8 cellular contexts compared by ENCODE assay signal in the genomic region with DNA sequence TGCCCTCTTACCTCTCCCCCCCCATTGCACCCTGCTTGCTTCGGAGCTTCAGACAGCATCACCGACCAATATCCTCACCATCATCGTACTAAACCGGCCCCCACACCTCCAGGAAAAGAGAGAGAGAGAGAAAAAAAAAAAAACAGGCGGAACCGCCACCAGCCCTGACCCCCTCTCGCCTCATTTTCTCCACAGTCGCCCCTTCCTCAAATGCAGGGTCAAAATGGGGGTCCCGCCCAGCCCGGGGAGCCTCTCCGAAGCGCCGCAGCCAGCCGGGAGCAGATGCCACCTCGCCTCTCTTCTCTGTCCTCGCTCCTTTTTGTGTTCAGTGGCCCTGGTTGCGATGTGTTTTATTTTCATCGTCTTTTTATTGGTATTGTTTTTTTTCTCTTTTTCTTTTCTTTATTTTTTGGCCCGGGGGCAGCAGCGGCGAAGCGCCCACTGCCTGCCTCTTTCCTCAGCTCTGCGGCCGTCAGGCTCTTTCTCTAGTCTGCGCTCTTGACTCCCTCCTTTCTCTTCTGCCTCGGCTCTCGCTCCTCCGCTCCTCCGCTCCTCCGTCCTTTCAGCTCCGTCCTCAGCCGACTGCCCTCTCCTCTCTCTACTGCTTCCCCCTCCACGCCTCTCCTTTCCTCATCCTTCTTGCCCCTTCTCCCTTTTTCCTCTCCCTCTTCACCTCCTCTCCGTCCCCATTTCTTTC. TPM values are rescaled to one million over a fixed set of nuclear protein-coding genes. Genes with fewer than 3 reads are reported as not detected.
DNase-seq lines count a peak whose midpoint lies in the region; ATAC-seq lines count a peak whose summit lies in the region.

No MANE protein-coding gene starts in this region.

- peaks cover 18% of the 10 kb centered on the region for H3K4me1 Mint-ChIP-seq in dendritic cell treated with granulocyte-macrophage colony-stimulating factor and Interleukin-4, amounts not matched to agents 40 ng/mL and 50 ng/mL, for 4 days (ENCODE audit: low read depth)

- intact Hi-C loops in dendritic cell treated with granulocyte-macrophage colony-stimulating factor and Interleukin-4, amounts not matched to agents 40 ng/mL and 50 ng/mL, for 4 days (cut with micrococcal nuclease): no loop called here

- H3K4me3 Mint-ChIP-seq in dendritic cell treated with granulocyte-macrophage colony-stimulating factor and Interleukin-4, amounts not matched to agents 40 ng/mL and 50 ng/mL, for 4 days: peak overlapping the region; percentile 76

- H3K9me3 Mint-ChIP-seq in dendritic cell treated with granulocyte-macrophage colony-stimulating factor and Interleukin-4, amounts not matched to agents 40 ng/mL and 50 ng/mL, for 4 days: no peaks in the 10 kb centered on the region

- H3K27me3 Mint-ChIP-seq in dendritic cell treated with granulocyte-macrophage colony-stimulating factor and Interleukin-4, amounts not matched to agents 40 ng/mL and 50 ng/mL, for 4 days: peaks cover 27% of the 10 kb centered on the region

- peak; percentile 5 for DNase-seq in NCI-H2196 treated with DMSO at 0.1 percent for 48 hours (lab: John Stamatoyannopoulos, UW; ENCODE audit: unreplicated experiment)
- DNase-seq in NCI-H2196 (lab: John Stamatoyannopoulos, UW; ENCODE audit: unreplicated experiment): no peak
- DNase-seq in NOMO-1 treated with DMSO at 0.1 percent for 48 hours (lab: John Stamatoyannopoulos, UW; ENCODE audit: unreplicated experiment): peak; percentile 24
- DNase-seq in myocyte (ENCODE audit: low read depth): peak; percentile 23
- no peak for DNase-seq in GM19238 (ENCODE audit: insufficient read length, low spot score)
- no peak for DNase-seq in activated effector memory CD4-positive, alpha-beta T cell treated with Interleukin-2 at 50 U/mL for 16 hours

- ATAC-seq in HG03139 (IDR thresholded peaks at IDR 0.05; ENCODE audit: unreplicated experiment): no peak

- H3K36me3 Mint-ChIP-seq in dendritic cell treated with granulocyte-macrophage colony-stimulating factor and Interleukin-4, amounts not matched to agents 40 ng/mL and 50 ng/mL, for 4 days (ENCODE audit: low read depth): no peaks in the 10 kb centered on the region

- H3K27ac Mint-ChIP-seq in dendritic cell treated with granulocyte-macrophage colony-stimulating factor and Interleukin-4, amounts not matched to agents 40 ng/mL and 50 ng/mL, for 4 days: no peak overlapping the region

RNA-seq across cellular contexts. Expression of gene DEDD2, which starts 41.4 kb away (rescaled TPM):
- 26.3 and 34.5 TPM in 2 replicates for total RNA-seq in myocyte
- 20.1 TPM for polyA plus RNA-seq in myocyte (2012)

RNA-seq across cellular contexts. Expression of gene POU2F2, which starts 43.9 kb away (rescaled TPM):
- total RNA-seq in myocyte: 0.03 TPM in 1 of 2 replicates, not detected in the other
- 0.18 TPM for polyA plus RNA-seq in myocyte (2012)

RNA-seq across cellular contexts. Expression of gene ZNF526, which starts 44.0 kb away (rescaled TPM):
- total RNA-seq in myocyte: 6.6 and 7.1 TPM in 2 replicates
- polyA plus RNA-seq in myocyte (2012): 6.2 TPM

Comparison
In these comparisons a context has a peak if more than half of its experiments do, and no peak if none do; other contexts are left out.
1. DNase-seq: peak in NCI-H2196 treated with DMSO at 0.1 percent for 48 hours (single experiment), NOMO-1 treated with DMSO at 0.1 percent for 48 hours (single experiment) and myocyte (single experiment); none in NCI-H2196 (single experiment), GM19238 (single experiment) and activated effector memory CD4-positive, alpha-beta T cell treated with Interleukin-2 at 50 U/mL for 16 hours (single experiment).